23 cellular contexts compared by ENCODE assay signal in genomic region chr16:72768611-72769010, GRCh38.
"Had no signal": no experiment of that assay in that cellular context is flagged by ENCODE, and none has a peak within 500 bp of the region (broad histone marks: within the 10 kb centered on the region; RNA-seq: fewer than 3 reads in every experiment).

No MANE protein-coding gene starts in this region.

- H3K4me3 Mint-ChIP-seq: activated B cell treated with CpG ODN at 0.5 μM for 24 hours; activated CD4-positive, alpha-beta memory T cell treated with anti-CD3 and anti-CD28 coated beads, Interleukin-2, amount 10 ng/mL, durations not matched to agents 7 days and 5 days; activated CD4-positive, alpha-beta T cell treated with anti-CD3 and anti-CD28 coated beads, Interleukin-2, amount 10 ng/mL, durations not matched to agents 24 days and 14 days; T-helper 17 cell had no signal

- H3K27me3 Mint-ChIP-seq: activated B cell treated with CpG ODN at 0.5 μM for 24 hours; activated CD4-positive, alpha-beta memory T cell treated with anti-CD3 and anti-CD28 coated beads, Interleukin-2, amount 10 ng/mL, durations not matched to agents 7 days and 5 days; activated CD4-positive, alpha-beta T cell treated with anti-CD3 and anti-CD28 coated beads, Interleukin-2, amount 10 ng/mL, durations not matched to agents 24 days and 14 days; T-helper 17 cell had no signal

- H3K27ac Mint-ChIP-seq: activated B cell treated with CpG ODN at 0.5 μM for 24 hours; activated CD4-positive, alpha-beta memory T cell treated with anti-CD3 and anti-CD28 coated beads, Interleukin-2, amount 10 ng/mL, durations not matched to agents 7 days and 5 days; activated CD4-positive, alpha-beta T cell treated with anti-CD3 and anti-CD28 coated beads, Interleukin-2, amount 10 ng/mL, durations not matched to agents 24 days and 14 days; activated naive CD4-positive, alpha-beta T cell treated with anti-CD3 and anti-CD28 coated beads, Interleukin-2, amount 50 U/mL, for 72 hours; T-helper 17 cell had no signal

- H3K9me3 ChIP-seq: breast epithelium had no signal

- H3K9me3 Mint-ChIP-seq: activated CD4-positive, alpha-beta T cell treated with anti-CD3 and anti-CD28 coated beads, Interleukin-2, amount 10 ng/mL, durations not matched to agents 24 days and 14 days had no signal

- H3K27ac ChIP-seq: breast epithelium had no signal

- H3K4me3 ChIP-seq: breast epithelium had no signal

- H3K4me1 ChIP-seq: breast epithelium had no signal

- H3K4me1 Mint-ChIP-seq: activated B cell treated with CpG ODN at 0.5 μM for 24 hours; activated CD4-positive, alpha-beta memory T cell treated with anti-CD3 and anti-CD28 coated beads, Interleukin-2, amount 10 ng/mL, durations not matched to agents 7 days and 5 days; T-helper 17 cell had no signal

- DNase-seq: activated B cell treated with CpG ODN at 0.5 μM for 24 hours; activated CD4-positive, alpha-beta memory T cell treated with anti-CD3 and anti-CD28 coated beads, Interleukin-2, amount 10 ng/mL, durations not matched to agents 7 days and 5 days; activated CD4-positive, alpha-beta T cell treated with anti-CD3 and anti-CD28 coated beads for 1 hour; activated CD4-positive, alpha-beta T cell treated with anti-CD3 and anti-CD28 coated beads, Interleukin-2, amount 10 ng/mL, durations not matched to agents 24 days and 14 days; activated CD8-positive, alpha-beta memory T cell treated with anti-CD3 and anti-CD28 coated beads, Interleukin-2, amount 50 U/mL, for 48 hours; activated T-cell treated with anti-CD3 and anti-CD28 coated beads, Interleukin-2, amount 50 U/mL, for 1 hour; caudate nucleus; KBM-7; NCI-H1092; NCI-H1417; NCI-H1930; NCI-H2171; NCI-H2227 treated with DMSO at 0.1 percent for 48 hours; NCI-H446 treated with DMSO at 0.1 percent for 48 hours; NCI-H524 treated with DMSO at 0.1 percent for 48 hours; NCI-H774; PC-3; SHP77 treated with DMSO at 0.1 percent for 48 hours; T-helper 17 cell; T1000 had no signal

- ATAC-seq: activated naive CD4-positive, alpha-beta T cell treated with anti-CD3 and anti-CD28 coated beads, Interleukin-2, amount 50 U/mL, for 72 hours; PC-3; T-helper 17 cell had no signal

- H3K27me3 ChIP-seq: breast epithelium had no signal

- FAIRE-seq: TTC549 had no signal

- H3K36me3 ChIP-seq: breast epithelium had no signal
